In the genomic region with DNA sequence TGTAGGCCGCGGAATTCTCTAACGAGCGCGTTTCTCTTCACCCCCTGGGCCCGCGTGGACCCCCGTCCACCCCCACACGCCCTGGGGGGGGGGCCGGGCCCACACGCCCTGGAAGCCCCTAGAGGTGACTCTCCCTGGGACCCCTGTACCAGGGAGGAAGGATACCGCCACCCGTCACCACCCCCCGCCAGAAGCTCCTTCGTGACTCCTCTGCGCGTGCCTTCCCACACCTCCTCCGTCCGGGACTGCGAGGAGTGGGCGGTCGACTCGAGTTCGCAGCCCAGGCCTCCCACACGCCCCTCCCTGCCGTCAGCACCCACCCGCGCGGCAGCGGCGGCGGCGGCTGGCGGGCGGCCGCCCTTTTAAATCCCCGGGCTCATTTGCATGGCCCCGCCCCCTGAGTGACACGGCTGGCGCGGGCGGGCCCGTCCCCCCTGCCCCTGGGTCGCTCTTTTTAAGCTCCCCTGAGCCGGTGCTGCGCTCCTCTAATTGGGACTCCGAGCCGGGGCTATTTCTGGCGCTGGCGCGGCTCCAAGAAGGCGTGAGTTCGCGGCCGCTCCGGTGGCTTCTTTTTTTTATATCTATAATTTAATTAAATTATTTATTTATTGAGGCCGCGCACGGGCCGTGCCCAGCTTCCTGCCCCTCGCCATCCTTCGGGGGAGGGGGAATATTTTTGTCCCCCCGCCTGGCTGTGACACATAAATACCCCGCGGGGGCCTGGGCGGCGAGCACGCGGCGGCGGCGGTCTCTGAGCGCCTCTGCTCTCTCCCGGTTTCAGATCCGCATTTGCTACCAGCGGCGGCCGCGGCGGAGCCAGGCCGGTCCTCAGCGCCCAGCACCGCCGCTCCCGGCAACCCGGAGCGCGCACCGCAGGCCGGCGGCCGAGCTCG, we compare ENCODE assay signal across 8 cellular contexts. TPM values are rescaled to one million over a fixed set of nuclear protein-coding genes. Genes with fewer than 3 reads are reported as not detected.
A peak's percentile ranks its signal among the peaks of the same experiment; 100 is the strongest.
DNase-seq lines count a peak whose midpoint lies in the region; ATAC-seq lines count a peak whose summit lies in the region.

A gene with protein sequence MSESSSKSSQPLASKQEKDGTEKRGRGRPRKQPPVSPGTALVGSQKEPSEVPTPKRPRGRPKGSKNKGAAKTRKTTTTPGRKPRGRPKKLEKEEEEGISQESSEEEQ (plus strand): TSS at position 451 of the 893 bp plus-strand sequence. CDS start 3,908 bp downstream, outside the sequence.

- H3K27me3 ChIP-seq in naive thymus-derived CD4-positive, alpha-beta T cell (ENCODE audit: control insufficient read depth in 2 of 2, insufficient read depth in 2 of 2, low read length in 2 of 2), result no peaks in the 10 kb centered on the region

- peak; percentile 63 for ATAC-seq in GM21723 (IDR thresholded peaks at IDR 0.05; ENCODE audit: unreplicated experiment)
- peak; percentile 84 for ATAC-seq in naive thymus-derived CD4-positive, alpha-beta T cell
- peak; percentile 78 to 84 for ATAC-seq in stimulated activated naive B cell treated with anti-CD40 and anti-IgM and Interleukin-4, amounts not matched to agents 10 μg/mL and 1 μg/mL and 100 μg/mL, for 72 hours (replicated peaks)

- peak within 1 kb of the TSS; percentile 97 for H3K27ac ChIP-seq in KOPT-K1 (ENCODE audit: low read depth, low read length, poor library complexity, severe bottlenecking)
- H3K27ac ChIP-seq in naive thymus-derived CD4-positive, alpha-beta T cell (ENCODE audit: low read depth, low read length), result peak within 1 kb of the TSS; percentile 99

- H3K27ac Mint-ChIP-seq in naive thymus-derived CD4-positive, alpha-beta T cell, result peak within 1 kb of the TSS; percentile 89 to 99 (median 98)
- peak within 1 kb of the TSS; percentile 99 for H3K27ac Mint-ChIP-seq in stimulated activated naive B cell treated with anti-CD40 and anti-IgM and Interleukin-4, amounts not matched to agents 10 μg/mL and 1 μg/mL and 100 μg/mL, for 72 hours

- intact Hi-C loops in naive thymus-derived CD4-positive, alpha-beta T cell (cut with micrococcal nuclease), result loop anchor here (1.0 to 10.0 kb wide), 18 partner anchors 12 to 1394 kb away; a partner anchor contains a TSS

- CTCF ChIA-PET in naive thymus-derived CD4-positive, alpha-beta T cell (lab: Charles Lee), result interaction anchor here (1.0 to 1.6 kb wide), 5 partner anchors 10 to 178 kb away, joined by 3 to 7 read pairs (median 5); a partner anchor contains a TSS

- H3K9me3 Mint-ChIP-seq in naive thymus-derived CD4-positive, alpha-beta T cell, result no peaks in the 10 kb centered on the region
- no peaks in the 10 kb centered on the region for H3K9me3 Mint-ChIP-seq in stimulated activated naive B cell treated with anti-CD40 and anti-IgM and Interleukin-4, amounts not matched to agents 10 μg/mL and 1 μg/mL and 100 μg/mL, for 72 hours

- DNase-seq in DMS153 treated with DMSO at 0.1 percent for 48 hours (lab: John Stamatoyannopoulos, UW; ENCODE audit: unreplicated experiment) (peak; percentile 75), RPMI7951 (ENCODE audit: low read depth) (peak; percentile 89), activated T-helper 1 cell treated with Interleukin-2 at 50 U/mL for 16 hours (ENCODE audit: low read depth) (peak; percentile 83), fibroblast of gingiva (ENCODE audit: low read depth) (peak; percentile 81)
- peak; percentile 73 to 91 (median 83) for DNase-seq in naive thymus-derived CD4-positive, alpha-beta T cell
- DNase-seq in stimulated activated naive B cell treated with anti-CD40 and anti-IgM and Interleukin-4, amounts not matched to agents 10 μg/mL and 1 μg/mL and 100 μg/mL, for 72 hours, result peak; percentile 84

- H3K36me3 Mint-ChIP-seq in naive thymus-derived CD4-positive, alpha-beta T cell, result peaks cover 0 to 10% (median 0%) of the 10 kb centered on the region in 5 donors
- H3K36me3 Mint-ChIP-seq in stimulated activated naive B cell treated with anti-CD40 and anti-IgM and Interleukin-4, amounts not matched to agents 10 μg/mL and 1 μg/mL and 100 μg/mL, for 72 hours, result peaks cover 13 to 32% of the 10 kb centered on the region in 2 donors

- no peaks in the 10 kb centered on the region for H3K9me3 ChIP-seq in KOPT-K1 (ENCODE audit: insufficient read depth, low read length, poor library complexity, severe bottlenecking)
- H3K9me3 ChIP-seq in naive thymus-derived CD4-positive, alpha-beta T cell (ENCODE audit: control insufficient read depth in 2 of 3, low read length in 3 of 3), result no peaks in the 10 kb centered on the region

- H3K27me3 Mint-ChIP-seq in naive thymus-derived CD4-positive, alpha-beta T cell, result no peaks in the 10 kb centered on the region
- no peaks in the 10 kb centered on the region for H3K27me3 Mint-ChIP-seq in stimulated activated naive B cell treated with anti-CD40 and anti-IgM and Interleukin-4, amounts not matched to agents 10 μg/mL and 1 μg/mL and 100 μg/mL, for 72 hours

- POLR2A ChIA-PET in naive thymus-derived CD4-positive, alpha-beta T cell (lab: Charles Lee), result interaction anchor here (0.6 to 2.2 kb wide), 25 partner anchors 10 to 1265 kb away, joined by 3 to 45 read pairs (median 5); a partner anchor contains a TSS

- peaks cover 18 to 46% (median 37%) of the 10 kb centered on the region in 7 donors for H3K4me1 Mint-ChIP-seq in naive thymus-derived CD4-positive, alpha-beta T cell
- H3K4me1 Mint-ChIP-seq in stimulated activated naive B cell treated with anti-CD40 and anti-IgM and Interleukin-4, amounts not matched to agents 10 μg/mL and 1 μg/mL and 100 μg/mL, for 72 hours, result peaks cover 32 to 56% of the 10 kb centered on the region in 2 donors

- peaks cover 24% of the 10 kb centered on the region for H3K36me3 ChIP-seq in KOPT-K1 (ENCODE audit: insufficient read depth, low read length)
- H3K36me3 ChIP-seq in naive thymus-derived CD4-positive, alpha-beta T cell (ENCODE audit: control insufficient read depth in 2 of 3, insufficient read depth in 3 of 3, low read length in 3 of 3), result peaks cover 0 to 26% (median 0%) of the 10 kb centered on the region in 3 experiments

- peaks cover 13 to 15% of the 10 kb centered on the region in 2 donors for H3K4me1 ChIP-seq in naive thymus-derived CD4-positive, alpha-beta T cell (ENCODE audit: control insufficient read depth in 2 of 2, insufficient read depth in 2 of 2, low read length in 2 of 2)

- peak within 1 kb of the TSS; percentile 66 for H3K4me3 ChIP-seq in naive thymus-derived CD4-positive, alpha-beta T cell (ENCODE audit: low read length)

- H3K4me3 Mint-ChIP-seq in naive thymus-derived CD4-positive, alpha-beta T cell, result peak within 1 kb of the TSS; percentile 88 to 96 (median 94)
- peak within 1 kb of the TSS; percentile 90 for H3K4me3 Mint-ChIP-seq in stimulated activated naive B cell treated with anti-CD40 and anti-IgM and Interleukin-4, amounts not matched to agents 10 μg/mL and 1 μg/mL and 100 μg/mL, for 72 hours

RNA-seq across cellular contexts. Expression of the gene that starts here (rescaled TPM):
- total RNA-seq in RPMI7951 (2014; rRNA removed; shearing (Covaris generic)), result 361 and 398 TPM in 2 replicates
- 100 to 1,000 TPM in 2 of 5 experiments, 10 to 100 TPM in 3; 90.0 to 180 (median 95.3) TPM for total RNA-seq in naive thymus-derived CD4-positive, alpha-beta T cell
- polyA plus RNA-seq in naive thymus-derived CD4-positive, alpha-beta T cell, result 10 to 100 TPM; 35.7 to 41.0 TPM

Comparison
In these comparisons a context has a peak if more than half of its experiments do, and no peak if none do; other contexts are left out.
1. Peak in every context shown above with its lines: DNase-seq, ATAC-seq, H3K4me3 ChIP-seq and H3K27ac ChIP-seq.